Comparison of ENCODE assay signal across 24 cellular contexts in the genomic region with DNA sequence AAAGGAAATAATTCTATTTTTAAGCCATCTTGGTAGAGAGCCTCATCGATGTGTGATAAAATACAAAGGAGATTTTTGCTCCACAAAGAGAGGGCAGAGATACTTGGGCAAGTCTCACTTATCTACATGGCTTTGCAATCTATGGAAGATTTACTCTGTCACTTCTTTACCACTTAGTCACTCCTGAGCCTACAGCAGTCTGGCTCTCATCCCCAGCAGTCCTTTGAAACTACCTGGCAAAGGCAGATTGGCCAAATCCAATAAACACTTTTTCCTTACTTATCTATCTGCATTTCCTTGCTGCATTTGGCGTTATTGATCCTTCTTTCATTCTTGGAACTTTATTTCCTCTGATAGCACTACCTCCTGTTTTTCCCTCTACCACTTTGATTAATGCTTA.
DNase-seq lines count a peak whose midpoint lies in the region; ATAC-seq, FAIRE-seq and TF ChIP-seq lines count a peak whose summit lies in the region.
"Had no signal": no experiment of that assay in that cellular context is flagged by ENCODE, and none has a peak within 500 bp of the region (broad histone marks: within the 10 kb centered on the region; RNA-seq: fewer than 3 reads in every experiment).

No MANE protein-coding gene starts in this region.

- peak overlapping the region; percentile 4 for H3K27ac Mint-ChIP-seq in Calu3 (ENCODE audit: unreplicated experiment)
- H3K27ac Mint-ChIP-seq: B cell; CD4-positive, CD25-positive, alpha-beta regulatory T cell; CD8-positive, alpha-beta T cell had no signal

- TF ChIP-seq POLR2A in IMR-90 (IDR thresholded peaks at IDR 0.05; ENCODE audit: low read depth, low read length) = no peak
- TF ChIP-seq POLR2A in H1 (IDR thresholded peaks at IDR 0.05; ENCODE audit: control extremely low read depth in 1 of 2, low read depth in 2 of 2, low read length in 2 of 2) = no peak

- H3K23ac ChIP-seq in IMR-90 (ENCODE audit: low read depth, low read length) = no peak overlapping the region
- no peak overlapping the region for H3K23ac ChIP-seq in H1 (ENCODE audit: insufficient read length)

- H2BK5ac ChIP-seq in IMR-90 (ENCODE audit: low read depth, low read length, poor library complexity, severe bottlenecking) = no peak overlapping the region
- H2BK5ac ChIP-seq in H1 (ENCODE audit: low read depth, low read length) = no peak overlapping the region

- H3K4me3 ChIP-seq in IMR-90 (ENCODE audit: insufficient read depth, low read depth, low read length) (no peak overlapping the region), H1 (ENCODE audit: extremely low read depth in 1 of 4, insufficient read depth in 2 of 4, low read depth in 3 of 4, low read length in 4 of 4) (no peak overlapping the region)
- H3K4me3 ChIP-seq: BLaER1, GM12878, GM23248 had no signal

- BruUV-seq in Calu3 (replicated peaks; lab: Mats Ljungman, UMichigan) (no TSS peak), IMR-90 (replicated peaks; lab: Mats Ljungman, UMichigan) (no TSS peak)

- H3K9me3 Mint-ChIP-seq in Calu3 (ENCODE audit: low read depth, unreplicated experiment) = peaks cover 10% of the 10 kb centered on the region

- H4K91ac ChIP-seq in IMR-90 (ENCODE audit: insufficient read depth, low read depth, low read length) (no peak overlapping the region), H1 (replicated peaks; ENCODE audit: insufficient read length, low read length) (no peak overlapping the region)

- no peak for DNase-seq in Calu3
- peak; percentile 47 for DNase-seq in IMR-90
- DNase-seq in H1 (ENCODE audit: low read depth in 1 of 2, low spot score in 2 of 2) = no peak
- DNase-seq in NAMALWA (ENCODE audit: low spot score) = no peak
- DNase-seq: Caco-2; CD4-positive, CD25-positive, alpha-beta regulatory T cell; CD8-positive, alpha-beta T cell; DMS 273 treated with DMSO at 0.1 percent for 48 hours; DMS79; EL; GDM1; GM23248; HCEC 1CT had no signal

- H2BK20ac ChIP-seq in IMR-90 (ENCODE audit: low read depth, low read length) (no peak overlapping the region), H1 (ENCODE audit: low read length) (peak overlapping the region; percentile 41; the same call in 1 of the 2 replicates)

- no peaks in the 10 kb centered on the region for H3K9me1 ChIP-seq in IMR-90 (ENCODE audit: insufficient read depth, low read length)

- no peaks in the 10 kb centered on the region for H3K4me1 Mint-ChIP-seq in Calu3 (ENCODE audit: low read depth, unreplicated experiment)
- H3K4me1 Mint-ChIP-seq: B cell; CD4-positive, CD25-positive, alpha-beta regulatory T cell had no signal

- H3K4me3 Mint-ChIP-seq in Calu3 (ENCODE audit: low read depth, unreplicated experiment) = no peak overlapping the region
- H3K4me3 Mint-ChIP-seq: B cell; CD4-positive, CD25-positive, alpha-beta regulatory T cell; CD8-positive, alpha-beta T cell had no signal

- no peak for TF ChIP-seq EP300 in H1 (IDR thresholded peaks at IDR 0.05; ENCODE audit: borderline replicate concordance in 1 of 2, low read depth in 2 of 2, low read length in 2 of 2)

- no peak overlapping the region; the same call in 1 of the 2 replicates for H2BK12ac ChIP-seq in H1 (ENCODE audit: low read depth, low read length)

- H3K56ac ChIP-seq in IMR-90 (ENCODE audit: extremely low read depth, insufficient read depth, low read length) = no peak overlapping the region
- H3K56ac ChIP-seq in H1 (replicated peaks; ENCODE audit: insufficient read length, low read depth, low read length) = no peak overlapping the region

- no peak for TF ChIP-seq RAD21 in IMR-90 (IDR thresholded peaks at IDR 0.05; ENCODE audit: low read length)
- no peak for TF ChIP-seq RAD21 in H1 (IDR thresholded peaks at IDR 0.05 in 1 of 2, conservative IDR thresholded peaks at IDR 0.05 in 1 of 2; ENCODE audit: low read depth in 2 of 2, low read length in 2 of 2)

- POLR2A ChIA-PET in IMR-90 (lab: Charles Lee; ENCODE audit: unreplicated experiment) = no interaction called here
- POLR2A ChIA-PET in H1 (lab: Charles Lee; ENCODE audit: partially characterized antibody) = no interaction called here

- CTCF ChIA-PET in Calu3 (lab: Charles Lee) (no interaction called here), IMR-90 (lab: Yijun Ruan, JAX) (no interaction called here), H1 (lab: Charles Lee; ENCODE audit: partially characterized antibody) (no interaction called here)

- peaks cover 9 to 31% of the 10 kb centered on the region in 2 experiments; a peak in 3 of 4 replicates for H3K79me1 ChIP-seq in IMR-90 (ENCODE audit: low read depth in 1 of 2, low read length in 2 of 2)
- no peaks in the 10 kb centered on the region for H3K79me1 ChIP-seq in H1 (ENCODE audit: low read depth, low read length)

- H3K36me3 Mint-ChIP-seq in Calu3 (ENCODE audit: insufficient read depth, unreplicated experiment) = no peaks in the 10 kb centered on the region
- H3K36me3 Mint-ChIP-seq: CD4-positive, CD25-positive, alpha-beta regulatory T cell; CD8-positive, alpha-beta T cell had no signal

- H4K20me1 ChIP-seq in IMR-90 (ENCODE audit: insufficient read depth, low read length) = no peaks in the 10 kb centered on the region; the same call in 1 of the 2 replicates
- no peaks in the 10 kb centered on the region for H4K20me1 ChIP-seq in H1 (replicated peaks in 1 of 2; ENCODE audit: control insufficient read depth in 1 of 2, insufficient read depth in 2 of 2, low read length in 2 of 2)
- H4K20me1 ChIP-seq: BLaER1 had no signal

- no peak overlapping the region for H2AFZ ChIP-seq in IMR-90 (replicated peaks; ENCODE audit: low read length, poor library complexity)
- no peak overlapping the region for H2AFZ ChIP-seq in H1 (ENCODE audit: low read length)
- H2AFZ ChIP-seq: GM23248 had no signal

- FAIRE-seq in H1 (lab: Jason Lieb, UNC) = no peak
- FAIRE-seq: A204.1, D721Med, GM12878, GM19239, H54 had no signal

- no peaks in the 10 kb centered on the region for H3K27me3 ChIP-seq in IMR-90 (ENCODE audit: control insufficient read depth, insufficient read depth, low read length)
- H3K27me3 ChIP-seq in H1 (replicated peaks in 1 of 4; ENCODE audit: control insufficient read depth in 3 of 4, extremely low read depth in 1 of 4, insufficient read depth in 3 of 4, low read length in 3 of 4) = no peaks in the 10 kb centered on the region
- H3K27me3 ChIP-seq: BLaER1 had no signal

- H2AK9ac ChIP-seq in IMR-90 (replicated peaks; ENCODE audit: low read depth, low read length, poor library complexity) = no peak overlapping the region

- H3K4me2 ChIP-seq in IMR-90 (ENCODE audit: low read depth, low read length) (no peak overlapping the region; the same call in 1 of the 2 replicates), H1 (ENCODE audit: insufficient read depth in 1 of 2, low read depth in 2 of 2, low read length in 2 of 2) (no peak overlapping the region)
- H3K4me2 ChIP-seq: BLaER1 had no signal

- no CpG with 5 or more reads among the region's 2 CpGs for WGBS in IMR-90 (ENCODE audit: extremely low coverage in 2 of 2, insufficient read length in 1 of 2), 2 experiments
- 93% methylated on average over 2 of the region's 2 CpGs; no CpG with 5 or more reads in 1 of the 2 experiments for WGBS in H1 (ENCODE audit: extremely low coverage in 1 of 2, insufficient coverage in 1 of 2, insufficient read length in 1 of 2, insufficient replicate concordance in 2 of 2, low coverage in 1 of 2, low lambda C conversion rate in 2 of 2, missing lambda C conversion rate in 1 of 2), 2 experiments

- H3K27me3 Mint-ChIP-seq in Calu3 (ENCODE audit: unreplicated experiment) = no peaks in the 10 kb centered on the region
- H3K27me3 Mint-ChIP-seq: B cell; CD4-positive, CD25-positive, alpha-beta regulatory T cell had no signal

- H4K8ac ChIP-seq in IMR-90 (ENCODE audit: low read depth in 2 of 2, low read length in 2 of 2) (no peak overlapping the region), H1 (ENCODE audit: extremely low read depth, insufficient read depth, low read length) (no peak overlapping the region)

- H2BK120ac ChIP-seq in IMR-90 (ENCODE audit: low read depth, low read length) (no peak overlapping the region), H1 (replicated peaks; ENCODE audit: low read depth, low read length) (no peak overlapping the region)

- ATAC-seq in IMR-90 (ENCODE audit: low read depth) (no peak), HG03196 (IDR thresholded peaks at IDR 0.05; ENCODE audit: unreplicated experiment) (no peak), SK-N-SH treated with all-trans-retinoic acid at 6 μM for 48 hours (no peak)
- ATAC-seq: CD8-positive, alpha-beta T cell; GM12878 had no signal

- TF ChIP-seq CTCF in Calu3 (IDR thresholded peaks at IDR 0.05; ENCODE audit: unreplicated experiment) (no peak), IMR-90 (conservative IDR thresholded peaks at IDR 0.05; ENCODE audit: low read depth, low read length) (no peak), H1 (IDR thresholded peaks at IDR 0.05; ENCODE audit: control extremely low read depth in 1 of 3, insufficient read depth in 1 of 3, low read depth in 1 of 3, low read length in 3 of 3) (no peak)

- in situ Hi-C loops in IMR-90 (cut with MboI; ENCODE audit: low sequenced_read_pairs) = no loop called here

- no peaks in the 10 kb centered on the region for H3K36me3 ChIP-seq in IMR-90 (ENCODE audit: control insufficient read depth, insufficient read depth, low read length)
- H3K36me3 ChIP-seq in H1 (ENCODE audit: control insufficient read depth in 2 of 4, insufficient read depth in 4 of 4, low read length in 3 of 4) = no peaks in the 10 kb centered on the region
- H3K36me3 ChIP-seq: BLaER1 had no signal

- no peaks in the 10 kb centered on the region for H3K9me3 ChIP-seq in IMR-90 (ENCODE audit: control insufficient read depth, insufficient read depth, low read length)
- no peaks in the 10 kb centered on the region for H3K9me3 ChIP-seq in H1 (ENCODE audit: insufficient read depth in 2 of 2, low read depth in 1 of 2, low read length in 1 of 2)
- H3K9me3 ChIP-seq: BLaER1, Caco-2 had no signal

- H2BK15ac ChIP-seq in IMR-90 (ENCODE audit: low read depth, low read length) = no peak overlapping the region
- H2BK15ac ChIP-seq in H1 (ENCODE audit: low read length) = no peak overlapping the region

- H3K9ac ChIP-seq in IMR-90 (ENCODE audit: low read depth, low read length) (no peak overlapping the region), H1 (replicated peaks in 1 of 4; ENCODE audit: extremely low read depth in 1 of 4, low read depth in 3 of 4, low read length in 3 of 4) (no peak overlapping the region)
- H3K9ac ChIP-seq: BLaER1, GM23248 had no signal

- intact Hi-C loops in Calu3 (cut with micrococcal nuclease; ENCODE audit: unreplicated experiment) (no loop called here), IMR-90 (cut with micrococcal nuclease) (no loop called here)

- H3K4me1 ChIP-seq in IMR-90 (ENCODE audit: control insufficient read depth, insufficient read depth, low read length) (no peaks in the 10 kb centered on the region; the same call in 1 of the 2 replicates), H1 (replicated peaks in 1 of 4; ENCODE audit: control insufficient read depth in 3 of 4, insufficient read depth in 4 of 4, low read length in 3 of 4) (peaks cover 0 to 11% (median 4%) of the 10 kb centered on the region in 4 experiments; a peak in 4 of 7 replicates)
- H3K4me1 ChIP-seq: BLaER1, Caco-2 had no signal

- H3K4ac ChIP-seq in IMR-90 (ENCODE audit: low read depth, low read length) (no peak overlapping the region), H1 (replicated peaks; ENCODE audit: insufficient read length, low read depth, low read length) (no peak overlapping the region)

- H2AK5ac ChIP-seq in IMR-90 (ENCODE audit: low read depth, low read length) (no peak overlapping the region), H1 (ENCODE audit: low read depth, low read length) (no peak overlapping the region; the same call in 1 of the 2 replicates)

- dilution Hi-C loops in IMR-90 (cut with HindIII; ENCODE audit: low sequenced_read_pairs, unreplicated experiment) = no loop called here

- no peaks in the 10 kb centered on the region for H3K79me2 ChIP-seq in H1 (ENCODE audit: control insufficient read depth in 1 of 2, insufficient read depth in 2 of 2, low read length in 2 of 2)

- no peak overlapping the region for H4K5ac ChIP-seq in IMR-90 (ENCODE audit: low read depth, low read length)
- no peak overlapping the region for H4K5ac ChIP-seq in H1 (ENCODE audit: insufficient read length, low read depth, low read length)

- no peak overlapping the region for H3K14ac ChIP-seq in IMR-90 (replicated peaks; ENCODE audit: low read depth, low read length)
- H3K14ac ChIP-seq in H1 (ENCODE audit: insufficient read length) = no peak overlapping the region

- no peaks in the 10 kb centered on the region for H3K23me2 ChIP-seq in H1 (ENCODE audit: low read depth, low read length)

- H3K18ac ChIP-seq in IMR-90 (ENCODE audit: low read depth, low read length) = no peak overlapping the region
- peak overlapping the region; percentile 81 for H3K18ac ChIP-seq in H1 (ENCODE audit: extremely low read depth, low read length)

- H3K27ac ChIP-seq in IMR-90 (ENCODE audit: insufficient read depth, low read length) (no peak overlapping the region), H1 (ENCODE audit: low read depth, low read length) (no peak overlapping the region)
- H3K27ac ChIP-seq: 22Rv1, BLaER1, C4-2B, GM23248 had no signal
